In genomic region chr4:2300431-2300861, GRCh38 we compare ENCODE assay signal across 1 cellular context.
TF ChIP-seq lines count a peak whose summit lies in the region.

No MANE protein-coding gene starts in this region.

TF ChIP-seq in K562, 482 proteins besides CTCF, POLR2A, EP300 and RAD21:
- no peak for TF ChIP-seq PTBP1 (IDR thresholded peaks at IDR 0.05; ENCODE audit: low read depth, low read length)
- peak; percentile 27; the same call in 1 of the 2 replicates for TF ChIP-seq POLR2G (IDR thresholded peaks at IDR 0.05; ENCODE audit: low read depth, low read length)
